In the genomic region with DNA sequence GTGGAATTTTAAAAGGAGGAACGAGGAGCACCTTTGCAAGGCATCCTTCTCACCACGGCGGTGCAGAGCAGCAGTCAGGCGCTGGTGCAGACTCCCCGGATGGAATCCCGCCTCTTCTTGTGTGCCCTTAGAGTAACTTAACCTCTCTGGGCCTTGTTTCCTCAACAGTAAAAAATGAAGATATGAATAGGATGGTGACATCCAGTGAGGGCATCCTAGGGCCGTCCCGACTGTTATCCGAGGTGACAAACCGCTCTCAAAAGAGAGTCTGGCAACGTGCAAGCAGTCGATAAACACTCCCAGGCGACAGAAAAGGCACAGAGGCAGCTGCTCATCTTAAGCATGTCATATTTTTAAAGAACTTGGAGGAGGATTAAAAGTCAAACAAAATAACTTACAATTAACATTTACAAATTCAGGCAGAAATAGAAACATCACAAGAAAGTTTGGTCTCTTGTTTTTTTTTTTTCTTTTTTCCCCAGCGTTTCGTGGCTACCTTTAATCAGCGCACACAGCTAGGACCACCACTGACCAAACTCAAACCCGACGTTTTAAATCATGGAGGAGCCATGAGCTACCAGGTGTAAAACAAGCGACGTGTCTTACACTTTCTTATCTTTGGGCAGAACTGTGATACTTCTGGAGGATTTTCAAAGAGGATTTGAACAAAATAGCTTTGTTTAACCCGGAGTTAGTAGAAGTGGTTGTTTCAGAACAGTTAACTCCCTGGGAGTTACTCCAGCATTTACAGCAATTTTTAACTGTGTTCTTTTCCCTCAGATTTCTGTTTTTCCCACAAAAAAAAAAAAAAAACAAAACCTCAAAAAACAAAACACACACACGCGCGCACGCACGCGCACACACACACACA, we compare ENCODE assay signal across 8 cellular contexts. TPM values are rescaled to one million over a fixed set of nuclear protein-coding genes. Genes with fewer than 3 reads are reported as not detected.
DNase-seq lines count a peak whose midpoint lies in the region; ATAC-seq, FAIRE-seq and TF ChIP-seq lines count a peak whose summit lies in the region.
"Had no signal": no experiment of that assay in that cellular context is flagged by ENCODE, and none has a peak within 500 bp of the region (broad histone marks: within the 10 kb centered on the region; RNA-seq: fewer than 3 reads in every experiment).

No MANE protein-coding gene starts in this region.

- ATAC-seq in HG03159 (IDR thresholded peaks at IDR 0.05; ENCODE audit: unreplicated experiment): no peak

- FAIRE-seq in HTR-8/SVneo (lab: Jason Lieb, UNC): no peak

- H3K4me3 Mint-ChIP-seq in glutamatergic neuron (ENCODE audit: unreplicated experiment): peak overlapping the region; percentile 95

- DNase-seq in Jurkat, Clone E6-1 (ENCODE audit: low read depth, low spot score): no peak
- DNase-seq in activated CD8-positive, alpha-beta memory T cell treated with anti-CD3 and anti-CD28 coated beads, Interleukin-2, amount 50 U/mL, for 48 hours: peak; percentile 55
- DNase-seq in glutamatergic neuron: no peak
- DNase-seq in stimulated activated naive CD4-positive, alpha-beta T cell treated with Interleukin-2 at 50 U/mL for 16 hours (lab: John Stamatoyannopoulos, UW): peak; percentile 24
- DNase-seq in HTR-8/SVneo (ENCODE audit: insufficient read length, low spot score): no peak
- DNase-seq in DMS 273 (lab: John Stamatoyannopoulos, UW; ENCODE audit: unreplicated experiment): no peak
- DNase-seq: retina had no signal

- peaks cover 36% of the 10 kb centered on the region for H3K9me3 Mint-ChIP-seq in glutamatergic neuron (ENCODE audit: unreplicated experiment)

- peaks cover 27% of the 10 kb centered on the region for H3K27me3 Mint-ChIP-seq in glutamatergic neuron (ENCODE audit: unreplicated experiment)

- no peak for TF ChIP-seq CTCF in glutamatergic neuron (IDR thresholded peaks at IDR 0.05; ENCODE audit: partially characterized antibody, unreplicated experiment)

- peaks cover 51% of the 10 kb centered on the region for H3K4me1 Mint-ChIP-seq in glutamatergic neuron (ENCODE audit: low read depth, unreplicated experiment)

- peak overlapping the region; percentile 95 for H3K27ac Mint-ChIP-seq in glutamatergic neuron (ENCODE audit: unreplicated experiment)

- H3K36me3 Mint-ChIP-seq in glutamatergic neuron (ENCODE audit: unreplicated experiment): no peaks in the 10 kb centered on the region

- H3K4me3 ChIP-seq in Jurkat, Clone E6-1 (ENCODE audit: low read length): peak overlapping the region; percentile 76

RNA-seq across cellular contexts. Expression of a gene that starts 2.1 kb away (rescaled TPM):
- 30.6 TPM for polyA plus RNA-seq in Jurkat, Clone E6-1 (2012; ENCODE audit: insufficient read depth, insufficient read length)
- total RNA-seq in glutamatergic neuron (ENCODE audit: unreplicated experiment): 82.6 TPM

Comparison
In these comparisons a context has a peak if more than half of its experiments do, and no peak if none do; other contexts are left out.
1. DNase-seq: peak in activated CD8-positive, alpha-beta memory T cell treated with anti-CD3 and anti-CD28 coated beads, Interleukin-2, amount 50 U/mL, for 48 hours (single experiment) and stimulated activated naive CD4-positive, alpha-beta T cell treated with Interleukin-2 at 50 U/mL for 16 hours (single experiment); none in Jurkat, Clone E6-1 (single experiment), glutamatergic neuron (single experiment), HTR-8/SVneo (single experiment) and DMS 273 (single experiment).